Comparison of ENCODE assay signal across 13 cellular contexts in the genomic region with DNA sequence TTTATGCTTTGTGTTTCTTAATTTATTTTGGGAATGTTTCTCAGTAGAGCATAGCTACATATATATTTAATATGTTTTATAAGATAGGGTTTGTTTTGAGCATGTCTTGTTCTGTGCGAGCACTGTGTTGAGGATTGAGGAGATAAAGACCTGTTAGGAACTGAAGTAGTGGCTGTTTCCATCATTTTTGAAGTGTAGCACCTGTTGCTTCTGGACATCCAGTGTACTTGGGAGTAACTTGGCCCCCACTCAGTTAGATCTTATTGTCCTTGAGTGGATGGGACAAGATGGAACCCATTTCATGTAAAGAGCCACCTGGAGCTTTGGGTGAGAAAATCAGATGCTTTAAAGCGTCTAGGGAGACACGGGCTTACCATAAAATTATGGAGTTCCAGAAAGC.
"Had no signal": no experiment of that assay in that cellular context is flagged by ENCODE, and none has a peak within 500 bp of the region (broad histone marks: within the 10 kb centered on the region; RNA-seq: fewer than 3 reads in every experiment).

No MANE protein-coding gene starts in this region.

- H3K4me3 Mint-ChIP-seq: activated CD8-positive, alpha-beta T cell treated with anti-CD3 and anti-CD28 coated beads for 36 hours; activated naive CD8-positive, alpha-beta T cell treated with anti-CD3 and anti-CD28 coated beads, Interleukin-2, amount 50 U/mL, for 24 hours; activated T-cell treated with anti-CD3 and anti-CD28 coated beads, Interleukin-2, amount 50 U/mL, for 4 hours; T-cell had no signal

- H2AFZ ChIP-seq: PC-9 had no signal

- DNase-seq: activated CD4-positive, CD25-positive, alpha-beta regulatory T cell; activated CD8-positive, alpha-beta memory T cell treated with anti-CD3 and anti-CD28 coated beads, Interleukin-2, amount 50 U/mL, for 48 hours; activated naive CD4-positive, alpha-beta T cell treated with Interleukin-2 at 50 U/mL for 16 hours; activated naive CD8-positive, alpha-beta T cell treated with anti-CD3 and anti-CD28 coated beads, Interleukin-2, amount 50 U/mL, for 24 hours; activated T-cell treated with anti-CD3 and anti-CD28 coated beads, Interleukin-2, amount 50 U/mL, for 4 hours; SIG-M5; T1000 had no signal

- H3K27me3 ChIP-seq: ascending aorta had no signal

- H3K9me3 ChIP-seq: ascending aorta had no signal

- H3K27ac ChIP-seq: ascending aorta, PC-9 had no signal

- H3K27me3 Mint-ChIP-seq: activated CD8-positive, alpha-beta T cell treated with anti-CD3 and anti-CD28 coated beads for 36 hours; activated naive CD8-positive, alpha-beta T cell treated with anti-CD3 and anti-CD28 coated beads, Interleukin-2, amount 50 U/mL, for 24 hours; brain; T-cell had no signal

- H3K4me2 ChIP-seq: PC-9 had no signal

- H3K9me3 Mint-ChIP-seq: activated CD8-positive, alpha-beta T cell treated with anti-CD3 and anti-CD28 coated beads for 36 hours; activated naive CD4-positive, alpha-beta T cell treated with anti-CD3 and anti-CD28 coated beads, Interleukin-2, amount 50 U/mL, for 72 hours; activated naive CD8-positive, alpha-beta T cell treated with anti-CD3 and anti-CD28 coated beads, Interleukin-2, amount 50 U/mL, for 24 hours; activated T-cell treated with anti-CD3 and anti-CD28 coated beads, Interleukin-2, amount 50 U/mL, for 4 hours; brain; T-cell had no signal

- H3K4me3 ChIP-seq: ascending aorta, PC-9 had no signal

- H3K4me1 ChIP-seq: ascending aorta had no signal
